Comparison of ENCODE assay signal across 8 cellular contexts in the genomic region with DNA sequence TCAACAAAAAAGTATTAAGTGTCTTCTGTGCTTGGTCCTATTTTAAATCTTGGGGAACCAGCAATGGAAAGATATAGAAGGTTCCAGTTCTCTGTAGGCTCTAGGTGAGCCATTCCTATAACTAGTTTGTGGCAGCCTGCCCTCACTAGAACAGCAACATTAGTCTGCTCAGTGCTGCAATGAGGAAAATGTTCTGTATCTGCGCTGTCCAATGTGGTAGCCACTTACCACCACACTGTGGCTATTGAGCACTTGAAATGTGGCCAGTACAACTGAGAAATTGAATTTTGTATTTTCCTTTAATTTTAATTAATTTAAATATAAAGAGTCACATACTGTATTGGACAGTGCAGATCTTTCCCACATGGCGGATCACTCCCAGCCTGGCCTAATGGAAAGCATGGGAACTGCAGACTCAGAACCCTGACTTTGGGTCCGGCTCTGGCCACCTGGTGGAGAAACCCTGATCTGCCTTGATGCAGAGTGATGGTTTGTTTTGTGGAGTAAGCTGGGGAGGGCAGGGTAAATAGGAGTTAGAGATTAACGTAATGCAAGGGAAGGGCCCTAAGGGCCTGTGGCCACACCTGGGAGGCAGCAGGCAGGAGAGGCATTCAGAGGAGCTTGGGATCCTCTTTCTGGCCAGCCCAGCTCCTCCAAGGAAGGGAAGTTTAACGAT.
DNase-seq lines count a peak whose midpoint lies in the region; ATAC-seq and TF ChIP-seq lines count a peak whose summit lies in the region.

No MANE protein-coding gene starts in this region.

- peaks cover 0 to 33% (median 16%) of the 10 kb centered on the region in 9 donors for H3K4me1 ChIP-seq in heart right ventricle

- H3K4me3 ChIP-seq in heart right ventricle (no peak overlapping the region), fibroblast of mammary gland (ENCODE audit: control insufficient read depth, low read depth, low read length) (no peak overlapping the region)

- H3K36me3 Mint-ChIP-seq in type B pancreatic cell: no peaks in the 10 kb centered on the region

- no peak overlapping the region for H3K27ac ChIP-seq in heart right ventricle

- no peak for DNase-seq in heart right ventricle
- no peak for DNase-seq in Right ventricle myocardium superior
- DNase-seq in OCI-M1 (lab: John Stamatoyannopoulos, UW): peak; percentile 69
- DNase-seq in fibroblast of mammary gland (ENCODE audit: low read depth): no peak
- no peak for DNase-seq in type B pancreatic cell (ENCODE audit: extremely low spot score, unreplicated experiment)
- DNase-seq in activated CD8-positive, alpha-beta memory T cell treated with anti-CD3 and anti-CD28 coated beads, Interleukin-2, amount 50 U/mL, for 48 hours: no peak
- no peak for DNase-seq in globus pallidus (ENCODE audit: low spot score)
- no peak for DNase-seq in T-helper 1 cell

- H3K27me3 ChIP-seq in heart right ventricle: no peaks in the 10 kb centered on the region

- WGBS in heart right ventricle, 2 donors: 92 to 97% methylated on average over 5 of the region's 5 CpGs

- TF ChIP-seq CTCF in heart right ventricle (IDR thresholded peaks at IDR 0.05) (peak in 5 of 9 donors; percentile 15 to 35 (median 27)), fibroblast of mammary gland (conservative IDR thresholded peaks at IDR 0.05; ENCODE audit: control insufficient read depth, insufficient read depth, low read depth, low read length) (peak; percentile 45), type B pancreatic cell (conservative IDR thresholded peaks at IDR 0.05) (peak; percentile 76)

- no peaks in the 10 kb centered on the region for H3K36me3 ChIP-seq in heart right ventricle

- H3K4me3 Mint-ChIP-seq in type B pancreatic cell: no peak overlapping the region

- intact Hi-C loops in heart right ventricle (cut with DNase I) (no loop called here), Right ventricle myocardium superior (cut with DNase I) (no loop called here)

- H3K9me3 ChIP-seq in heart right ventricle: no peaks in the 10 kb centered on the region

- H3K9me3 Mint-ChIP-seq in type B pancreatic cell: no peaks in the 10 kb centered on the region

- ATAC-seq in heart right ventricle (no peak), Right ventricle myocardium superior (ENCODE audit: poor library complexity) (no peak)

- peaks cover 25% of the 10 kb centered on the region for H3K4me1 Mint-ChIP-seq in type B pancreatic cell (ENCODE audit: unreplicated experiment)

- H3K27me3 Mint-ChIP-seq in type B pancreatic cell: peaks cover 3% of the 10 kb centered on the region

- H3K27ac Mint-ChIP-seq in type B pancreatic cell: peak overlapping the region; percentile 92
